ENCODE assay signal across 9 cellular contexts in genomic region chr17:57874058-57874419, GRCh38. TPM values are rescaled to one million over a fixed set of nuclear protein-coding genes. Genes with fewer than 3 reads are reported as not detected.
DNase-seq lines count a peak whose midpoint lies in the region; ATAC-seq and TF ChIP-seq lines count a peak whose summit lies in the region.
"Had no signal": no experiment of that assay in that cellular context is flagged by ENCODE, and none has a peak within 500 bp of the region (broad histone marks: within the 10 kb centered on the region; RNA-seq: fewer than 3 reads in every experiment).

No MANE protein-coding gene starts in this region.

- peak overlapping the region; percentile 100 for H3K27ac ChIP-seq in AG04450 (ENCODE audit: low read depth, low read length)

- H3K27ac Mint-ChIP-seq in neural crest cell (ENCODE audit: unreplicated experiment): peak overlapping the region; percentile 97

- DNase-seq in AG04450 (ENCODE audit: low read depth, low spot score): no peak
- DNase-seq in NT2/D1 (ENCODE audit: low read depth, low spot score): no peak
- no peak for DNase-seq in neural crest cell (ENCODE audit: low read depth, low spot score)
- DNase-seq in GM13977 (ENCODE audit: low spot score): no peak
- no peak for DNase-seq in AG20443 (ENCODE audit: low spot score)
- DNase-seq: Calu3 had no signal

- ATAC-seq in GM19328 (IDR thresholded peaks at IDR 0.05; ENCODE audit: unreplicated experiment) (no peak), HG02885 (IDR thresholded peaks at IDR 0.05; ENCODE audit: poor library complexity, unreplicated experiment) (no peak)

- H3K9me3 Mint-ChIP-seq in neural crest cell: no peaks in the 10 kb centered on the region

- in situ Hi-C loops in GM13977 (cut with MboI; ENCODE audit: low pct_unique_long_range_greater_than_20kb, low sequenced_read_pairs, unreplicated experiment): no loop called here

- H3K9me3 ChIP-seq in AG04450 (ENCODE audit: control insufficient read depth, insufficient read depth, low read length): peaks cover 1% of the 10 kb centered on the region; the same call in 1 of the 2 replicates
- no peaks in the 10 kb centered on the region for H3K9me3 ChIP-seq in NT2/D1 (ENCODE audit: insufficient read depth, low read length)
- H3K9me3 ChIP-seq in endocrine pancreas (ENCODE audit: control insufficient read depth, low read length): no peaks in the 10 kb centered on the region

- H3K36me3 ChIP-seq in NT2/D1 (ENCODE audit: insufficient read depth, insufficient read length, low read length) (peaks cover 56% of the 10 kb centered on the region), endocrine pancreas (ENCODE audit: control insufficient read depth, insufficient read depth, low read length) (peaks cover 3% of the 10 kb centered on the region)

- peaks cover 15% of the 10 kb centered on the region for H3K36me3 Mint-ChIP-seq in neural crest cell (ENCODE audit: low read depth)

- H3K27me3 ChIP-seq in AG04450 (ENCODE audit: control insufficient read depth, insufficient read depth, low read length) (no peaks in the 10 kb centered on the region), NT2/D1 (ENCODE audit: insufficient read depth, insufficient read length) (no peaks in the 10 kb centered on the region), endocrine pancreas (ENCODE audit: control insufficient read depth, insufficient read depth, low read length) (no peaks in the 10 kb centered on the region)

- TF ChIP-seq CTCF in AG04450 (IDR thresholded peaks at IDR 0.05; ENCODE audit: low read depth, low read length): no peak
- TF ChIP-seq CTCF in neural crest cell (conservative IDR thresholded peaks at IDR 0.05): no peak
- no peak for TF ChIP-seq CTCF in GM13977 (IDR thresholded peaks at IDR 0.05; ENCODE audit: extremely low read depth, insufficient read depth, missing control alignments)

- no peaks in the 10 kb centered on the region for H3K27me3 Mint-ChIP-seq in neural crest cell (ENCODE audit: low read depth)

- H3K9ac ChIP-seq in NT2/D1 (ENCODE audit: insufficient read length, low read depth): peak overlapping the region; percentile 77
- H3K9ac ChIP-seq in endocrine pancreas (ENCODE audit: control insufficient read depth, insufficient read depth, low read length): peak overlapping the region; percentile 78

- CTCF ChIA-PET in AG04450 (lab: Charles Lee): interaction anchor here (0.6 to 7.7 kb wide), 7 partner anchors 17 to 277 kb away, joined by 3 to 89 read pairs (median 5); no protein-coding TSS in a partner anchor

- peak overlapping the region; percentile 12 for H3K4me3 ChIP-seq in AG04450 (ENCODE audit: low read depth, low read length)
- no peak overlapping the region for H3K4me3 ChIP-seq in NT2/D1 (ENCODE audit: insufficient read length, low read depth)
- H3K4me3 ChIP-seq in endocrine pancreas (ENCODE audit: control insufficient read depth, insufficient read depth, low read length): no peak overlapping the region

- H3K4me1 ChIP-seq in NT2/D1 (ENCODE audit: insufficient read depth, insufficient read length) (peaks cover 42% of the 10 kb centered on the region), endocrine pancreas (ENCODE audit: control insufficient read depth, insufficient read depth, low read length) (no peaks in the 10 kb centered on the region)

- peak overlapping the region; percentile 49 for H3K4me3 Mint-ChIP-seq in neural crest cell

- POLR2A ChIA-PET in AG04450 (lab: Yijun Ruan, JAX): interaction anchor here (0.5 to 3.0 kb wide), 11 partner anchors 14 to 210 kb away, joined by 3 to 43 read pairs (median 6); partner anchors contain the start of genes CUEDC1, DYNLL2, SRSF1 and VEZF1

- peaks cover 81% of the 10 kb centered on the region for H3K4me1 Mint-ChIP-seq in neural crest cell

RNA-seq across cellular contexts. Expression of gene MRPS23, which starts 24.2 kb away (rescaled TPM):
- polyA plus RNA-seq in AG04450 (2011; rRNA removed): 27.5 and 34.1 TPM in 2 replicates
- 13.6 and 26.1 TPM in 2 replicates for polyA minus RNA-seq in AG04450 (2011; rRNA and poly(A)+ RNA removed)
- 50.0 and 63.0 TPM in 2 replicates for total RNA-seq in neural crest cell
